In genomic region chr21:16075594-16076282, GRCh38 we compare ENCODE assay signal across 24 cellular contexts.
"Had no signal": no experiment of that assay in that cellular context is flagged by ENCODE, and none has a peak within 500 bp of the region (broad histone marks: within the 10 kb centered on the region; RNA-seq: fewer than 3 reads in every experiment).

No MANE protein-coding gene starts in this region.

- H3K9me3 ChIP-seq: mucosa of descending colon, thoracic aorta, upper lobe of left lung had no signal

- H3K4me3 ChIP-seq: mucosa of descending colon, thoracic aorta, upper lobe of left lung had no signal

- H3K27me3 ChIP-seq: foreskin keratinocyte, upper lobe of left lung had no signal

- H3K36me3 ChIP-seq: thoracic aorta, upper lobe of left lung had no signal

- H3K27ac ChIP-seq: foreskin keratinocyte, thoracic aorta, upper lobe of left lung, VCaP had no signal

- DNase-seq: activated CD4-positive, alpha-beta T cell treated with anti-CD3 and anti-CD28 coated beads, Interleukin-2, amount 10 ng/mL, durations not matched to agents 24 days and 14 days; activated CD8-positive, alpha-beta memory T cell treated with anti-CD3 and anti-CD28 coated beads, Interleukin-2, amount 10 ng/mL, durations not matched to agents 7 days and 5 days; activated CD8-positive, alpha-beta T cell treated with anti-CD3 and anti-CD28 coated beads for 36 hours; activated gamma-delta T cell treated with Interleukin-2 at 50 U/mL for 16 hours; activated T-cell treated with anti-CD3 and anti-CD28 coated beads for 4 hours; aorta; effector CD8-positive, alpha-beta T cell; erythroblast; foreskin keratinocyte; glutamatergic neuron; left colon; mesenchymal stem cell; mucosa of descending colon; naive B cell; occipital lobe; posterior cingulate gyrus; stimulated activated CD4-positive, alpha-beta T cell treated with anti-CD3 and anti-CD28 coated beads, Interleukin-2, amount 100 ng/mL, for 48 hours; stimulated activated CD8-positive, alpha-beta memory T cell treated with anti-CD3 and anti-CD28 coated beads, Interleukin-4, amount 100 ng/mL, for 48 hours; stimulated activated naive B cell treated with anti-CD40 and anti-IgM and Interleukin-4, amounts not matched to agents 10 μg/mL and 1 μg/mL and 100 μg/mL, for 72 hours; upper lobe of left lung had no signal

- H3K4me1 ChIP-seq: foreskin keratinocyte, upper lobe of left lung had no signal

- ATAC-seq: activated CD4-positive, CD25-positive, alpha-beta regulatory T cell treated with anti-CD3 and anti-CD28 coated beads, Interleukin-2, amount 50 U/mL, for 24 hours; activated CD8-positive, alpha-beta memory T cell treated with anti-CD3 and anti-CD28 coated beads, Interleukin-2, amount 10 ng/mL, durations not matched to agents 7 days and 5 days; activated CD8-positive, alpha-beta T cell treated with anti-CD3 and anti-CD28 coated beads for 36 hours; foreskin keratinocyte; left colon; mucosa of descending colon; SK-N-SH treated with all-trans-retinoic acid at 6 μM for 48 hours; stimulated activated naive B cell treated with anti-CD40 and anti-IgM and Interleukin-4, amounts not matched to agents 10 μg/mL and 1 μg/mL and 100 μg/mL, for 72 hours had no signal
